ENCODE assay signal across 2 cellular contexts in the genomic region with DNA sequence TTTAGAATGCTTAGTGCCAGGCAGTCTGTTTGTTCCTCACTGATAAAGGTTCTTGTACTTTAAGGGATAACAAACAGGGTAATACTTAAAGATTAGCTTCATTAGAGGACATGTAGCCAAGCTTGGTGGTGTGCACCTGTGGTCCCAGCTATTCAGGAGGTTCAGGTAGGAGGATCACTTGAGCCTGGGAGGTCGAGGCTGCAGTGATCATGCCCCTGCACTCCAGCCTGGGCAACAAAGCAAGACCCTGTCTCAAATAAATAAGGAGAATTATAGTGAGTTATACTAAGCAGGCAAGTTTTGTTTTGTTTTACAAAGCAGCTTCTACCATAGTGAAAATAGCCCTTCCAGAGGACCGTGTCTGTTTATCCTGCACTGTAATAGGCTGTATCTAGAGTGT.
TF ChIP-seq lines count a peak whose summit lies in the region.

No MANE protein-coding gene starts in this region.

TF ChIP-seq in IMR-90, 13 proteins besides CTCF, POLR2A, EP300 and RAD21:
- TF ChIP-seq CEBPB (IDR thresholded peaks at IDR 0.05; ENCODE audit: low read depth, low read length) (no peak), SMC3 (IDR thresholded peaks at IDR 0.05; ENCODE audit: low read depth, low read length) (no peak), FOS (IDR thresholded peaks at IDR 0.05; ENCODE audit: low read depth, low read length) (no peak), CHD1 (IDR thresholded peaks at IDR 0.05; ENCODE audit: low read depth, low read length) (no peak), MXI1 (IDR thresholded peaks at IDR 0.05; ENCODE audit: borderline replicate concordance, low read depth, low read length) (no peak), MAFK (IDR thresholded peaks at IDR 0.05; ENCODE audit: low read depth, low read length) (no peak), RCOR1 (IDR thresholded peaks at IDR 0.05; ENCODE audit: insufficient replicate concordance, low read length) (no peak), RFX5 (IDR thresholded peaks at IDR 0.05; ENCODE audit: low read depth, low read length) (no peak), BHLHE40 (IDR thresholded peaks at IDR 0.05; ENCODE audit: low read depth, low read length) (no peak), MAZ (IDR thresholded peaks at IDR 0.05; ENCODE audit: borderline replicate concordance, low read depth, low read length) (no peak), NFE2L2 (IDR thresholded peaks at IDR 0.05; ENCODE audit: low read depth, low read length) (no peak)
- TF ChIP-seq, protein P1, sequence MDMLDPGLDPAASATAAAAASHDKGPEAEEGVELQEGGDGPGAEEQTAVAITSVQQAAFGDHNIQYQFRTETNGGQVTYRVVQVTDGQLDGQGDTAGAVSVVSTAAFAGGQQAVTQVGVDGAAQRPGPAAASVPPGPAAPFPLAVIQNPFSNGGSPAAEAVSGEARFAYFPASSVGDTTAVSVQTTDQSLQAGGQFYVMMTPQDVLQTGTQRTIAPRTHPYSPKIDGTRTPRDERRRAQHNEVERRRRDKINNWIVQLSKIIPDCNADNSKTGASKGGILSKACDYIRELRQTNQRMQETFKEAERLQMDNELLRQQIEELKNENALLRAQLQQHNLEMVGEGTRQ (IDR thresholded peaks at IDR 0.05; ENCODE audit: low read depth, low read length): no peak
- TF ChIP-seq, protein P2, sequence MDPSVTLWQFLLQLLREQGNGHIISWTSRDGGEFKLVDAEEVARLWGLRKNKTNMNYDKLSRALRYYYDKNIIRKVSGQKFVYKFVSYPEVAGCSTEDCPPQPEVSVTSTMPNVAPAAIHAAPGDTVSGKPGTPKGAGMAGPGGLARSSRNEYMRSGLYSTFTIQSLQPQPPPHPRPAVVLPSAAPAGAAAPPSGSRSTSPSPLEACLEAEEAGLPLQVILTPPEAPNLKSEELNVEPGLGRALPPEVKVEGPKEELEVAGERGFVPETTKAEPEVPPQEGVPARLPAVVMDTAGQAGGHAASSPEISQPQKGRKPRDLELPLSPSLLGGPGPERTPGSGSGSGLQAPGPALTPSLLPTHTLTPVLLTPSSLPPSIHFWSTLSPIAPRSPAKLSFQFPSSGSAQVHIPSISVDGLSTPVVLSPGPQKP (IDR thresholded peaks at IDR 0.05; ENCODE audit: borderline replicate concordance, low read depth, low read length): no peak

TF ChIP-seq in GM12878, 131 proteins besides CTCF, POLR2A, EP300 and RAD21:
- TF ChIP-seq MTA3 (IDR thresholded peaks at IDR 0.05; ENCODE audit: borderline replicate concordance, low read length) (no peak), FOS (IDR thresholded peaks at IDR 0.05; ENCODE audit: borderline replicate concordance, extremely low read depth, insufficient read length) (no peak)
